ENCODE assay signal across 18 cellular contexts in the genomic region with DNA sequence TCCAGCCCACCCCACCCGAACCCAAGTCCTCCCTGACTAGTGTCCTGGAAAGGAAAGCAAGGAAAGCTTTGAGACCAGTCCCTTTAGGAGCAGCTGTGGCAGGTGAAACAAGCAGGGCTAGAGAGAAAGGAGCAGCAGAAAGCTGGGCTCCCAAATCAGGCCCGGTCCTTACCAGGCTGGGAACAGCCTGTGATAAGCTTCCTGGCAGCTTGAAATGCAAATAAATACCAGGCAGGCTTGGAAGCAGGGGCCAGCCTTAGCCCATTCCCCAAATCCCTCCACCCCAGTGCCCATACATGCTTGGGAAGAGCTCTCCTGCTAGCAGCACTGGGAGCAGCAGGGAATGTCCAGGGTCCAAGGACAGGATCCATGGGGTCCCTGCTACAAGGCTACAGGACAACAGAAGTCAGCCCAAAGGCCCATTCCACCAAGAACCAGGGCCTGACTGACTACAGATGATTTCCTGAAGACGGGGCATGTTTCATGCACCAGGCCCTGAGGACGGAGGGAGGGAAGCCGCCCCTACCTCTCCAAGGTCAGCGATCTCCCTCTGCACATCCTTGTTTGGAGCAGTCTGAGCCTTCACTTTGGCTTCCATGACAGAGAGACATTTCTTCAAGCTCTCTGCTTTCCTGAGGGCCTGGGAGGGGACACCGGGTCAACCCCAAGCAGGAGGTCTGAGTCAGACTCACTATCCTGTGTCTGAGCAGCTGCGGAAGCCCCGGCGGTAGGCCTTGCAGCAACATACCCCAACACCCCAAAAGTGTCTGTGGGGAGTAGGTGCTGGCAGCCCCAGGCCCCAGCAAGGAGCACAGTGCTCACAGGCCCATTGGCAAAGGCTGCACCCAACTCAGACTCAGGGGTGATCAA. TPM values are rescaled to one million over a fixed set of nuclear protein-coding genes. Genes with fewer than 3 reads are reported as not detected.
A peak's percentile ranks its signal among the peaks of the same experiment; 100 is the strongest.
DNase-seq lines count a peak whose midpoint lies in the region; ATAC-seq and TF ChIP-seq lines count a peak whose summit lies in the region.
"Had no signal": no experiment of that assay in that cellular context is flagged by ENCODE, and none has a peak within 500 bp of the region (broad histone marks: within the 10 kb centered on the region; RNA-seq: fewer than 3 reads in every experiment).

No MANE protein-coding gene starts in this region.

- no peak for TF ChIP-seq CTCF in HCT116 (IDR thresholded peaks at IDR 0.05 in 2 of 3, conservative IDR thresholded peaks at IDR 0.05 in 1 of 3; ENCODE audit: borderline replicate concordance in 1 of 3, insufficient read depth in 1 of 3, low read depth in 2 of 3, low read length in 2 of 3)
- TF ChIP-seq CTCF in spleen (IDR thresholded peaks at IDR 0.05 in 8 of 11, conservative IDR thresholded peaks at IDR 0.05 in 3 of 11): peak in 2 of 11 experiments; percentile 20 to 22

- H3K27me3 ChIP-seq in HCT116 (ENCODE audit: insufficient read depth, low read length): no peaks in the 10 kb centered on the region
- H3K27me3 ChIP-seq in naive thymus-derived CD4-positive, alpha-beta T cell (ENCODE audit: control insufficient read depth in 2 of 2, insufficient read depth in 2 of 2, low read length in 2 of 2): no peaks in the 10 kb centered on the region
- no peaks in the 10 kb centered on the region for H3K27me3 ChIP-seq in spleen (replicated peaks in 1 of 7)
- H3K27me3 ChIP-seq: ascending aorta, upper lobe of left lung had no signal

- peaks cover 5 to 7% of the 10 kb centered on the region in 2 experiments; a peak in 2 of 4 replicates for H3K4me1 ChIP-seq in HCT116 (ENCODE audit: control insufficient read depth in 1 of 2, insufficient read depth in 2 of 2, low read length in 2 of 2)
- peaks cover 4 to 15% of the 10 kb centered on the region in 2 donors for H3K4me1 ChIP-seq in naive thymus-derived CD4-positive, alpha-beta T cell (ENCODE audit: control insufficient read depth in 2 of 2, insufficient read depth in 2 of 2, low read length in 2 of 2)
- peaks cover 10 to 27% (median 23%) of the 10 kb centered on the region in 6 donors for H3K4me1 ChIP-seq in spleen

- H3K4me3 Mint-ChIP-seq in activated CD4-positive, alpha-beta T cell treated with anti-CD3 and anti-CD28 coated beads, Interleukin-2, amount 10 ng/mL, durations not matched to agents 24 days and 14 days: no peak overlapping the region
- no peak overlapping the region for H3K4me3 Mint-ChIP-seq in activated CD8-positive, alpha-beta T cell treated with anti-CD3 and anti-CD28 coated beads, Interleukin-2, amount 10 ng/mL, durations not matched to agents 7 days and 5 days
- peak overlapping the region in 1 of 10 donors; percentile 56 for H3K4me3 Mint-ChIP-seq in naive thymus-derived CD4-positive, alpha-beta T cell
- H3K4me3 Mint-ChIP-seq: T-cell had no signal

- intact Hi-C loops in activated CD4-positive, alpha-beta T cell treated with anti-CD3 and anti-CD28 coated beads, Interleukin-2, amount 10 ng/mL, durations not matched to agents 24 days and 14 days (cut with micrococcal nuclease): loop anchor here (5.0 to 10.0 kb wide), 2 partner anchors 33 to 270 kb away; a partner anchor contains a TSS
- intact Hi-C loops in HCT116 (cut with micrococcal nuclease): loop anchor here (10.0 kb wide), 1 partner anchor 90 kb away; no protein-coding TSS in a partner anchor
- intact Hi-C loops in naive thymus-derived CD4-positive, alpha-beta T cell (cut with micrococcal nuclease): loop anchor here (5.0 to 10.0 kb wide), 2 partner anchors 268 to 1840 kb away; a partner anchor contains a TSS
- intact Hi-C loops in spleen (cut with DNase I; ENCODE audit: low total_unique reads): no loop called here

- WGBS in spleen, 5 donors: 79 to 95% (median 92%) methylated on average over 2 to 10 of the region's 10 CpGs

- H3K9me3 ChIP-seq in HCT116 (ENCODE audit: control insufficient read depth in 1 of 2, insufficient read depth in 1 of 2, low read depth in 1 of 2, low read length in 2 of 2) (no peaks in the 10 kb centered on the region), spleen (no peaks in the 10 kb centered on the region)
- H3K9me3 ChIP-seq in naive thymus-derived CD4-positive, alpha-beta T cell (ENCODE audit: control insufficient read depth in 2 of 3, low read length in 3 of 3): no peaks in the 10 kb centered on the region
- H3K9me3 ChIP-seq: A549, ascending aorta, upper lobe of left lung had no signal

- H3K9ac ChIP-seq in HCT116 (ENCODE audit: low read length): no peak overlapping the region

- TF ChIP-seq RAD21 in HCT116 (IDR thresholded peaks at IDR 0.05; ENCODE audit: low read depth): no peak

- H2AFZ ChIP-seq in HCT116 (ENCODE audit: low read depth, low read length, poor library complexity, severe bottlenecking): no peak overlapping the region

- no TSS peak for BruUV-seq in HCT116 (replicated peaks; lab: Mats Ljungman, UMichigan)

- peak; percentile 51 for DNase-seq in activated CD4-positive, alpha-beta T cell treated with anti-CD3 and anti-CD28 coated beads, Interleukin-2, amount 10 ng/mL, durations not matched to agents 24 days and 14 days
- no peak for DNase-seq in activated CD4-positive, alpha-beta T cell treated with anti-CD3 and anti-CD28 coated beads, Interleukin-2, amount 50 U/mL, for 4 hours
- no peak for DNase-seq in HCT116 (ENCODE audit: low read depth, low spot score)
- DNase-seq in activated CD8-positive, alpha-beta T cell treated with anti-CD3 and anti-CD28 coated beads, Interleukin-2, amount 10 ng/mL, durations not matched to agents 7 days and 5 days: no peak
- DNase-seq in naive thymus-derived CD4-positive, alpha-beta T cell: no peak
- no peak for DNase-seq in spleen
- DNase-seq in NCI-H146 (lab: John Stamatoyannopoulos, UW): no peak
- no peak for DNase-seq in NCI-H1048 (lab: John Stamatoyannopoulos, UW)
- DNase-seq: left ventricle myocardium superior, NCI-H1694 treated with DMSO at 0.1 percent for 48 hours, NCI-H510A, upper lobe of left lung had no signal

- no peaks in the 10 kb centered on the region for H3K9me3 Mint-ChIP-seq in activated CD4-positive, alpha-beta T cell treated with anti-CD3 and anti-CD28 coated beads, Interleukin-2, amount 10 ng/mL, durations not matched to agents 24 days and 14 days
- no peaks in the 10 kb centered on the region for H3K9me3 Mint-ChIP-seq in activated CD8-positive, alpha-beta T cell treated with anti-CD3 and anti-CD28 coated beads, Interleukin-2, amount 10 ng/mL, durations not matched to agents 7 days and 5 days (ENCODE audit: insufficient read depth)
- H3K9me3 Mint-ChIP-seq in naive thymus-derived CD4-positive, alpha-beta T cell: peaks cover 0 to 3% (median 0%) of the 10 kb centered on the region in 11 donors
- H3K9me3 Mint-ChIP-seq: IgD-negative memory B cell, nephron, T-cell had no signal

- no peak for ATAC-seq in HCT116
- ATAC-seq in activated CD8-positive, alpha-beta T cell treated with anti-CD3 and anti-CD28 coated beads, Interleukin-2, amount 10 ng/mL, durations not matched to agents 7 days and 5 days: no peak
- no peak for ATAC-seq in naive thymus-derived CD4-positive, alpha-beta T cell
- ATAC-seq: left ventricle myocardium superior, sciatic nerve, T-cell had no signal

- no peaks in the 10 kb centered on the region for H4K20me1 ChIP-seq in HCT116 (ENCODE audit: insufficient read depth)

- no peaks in the 10 kb centered on the region for H3K9me2 ChIP-seq in HCT116 (ENCODE audit: insufficient read depth)

- peaks cover 67% of the 10 kb centered on the region for H3K36me3 Mint-ChIP-seq in activated CD4-positive, alpha-beta T cell treated with anti-CD3 and anti-CD28 coated beads, Interleukin-2, amount 10 ng/mL, durations not matched to agents 24 days and 14 days (ENCODE audit: low read depth)
- peaks cover 68% of the 10 kb centered on the region for H3K36me3 Mint-ChIP-seq in activated CD8-positive, alpha-beta T cell treated with anti-CD3 and anti-CD28 coated beads, Interleukin-2, amount 10 ng/mL, durations not matched to agents 7 days and 5 days (ENCODE audit: low read depth)
- H3K36me3 Mint-ChIP-seq in naive thymus-derived CD4-positive, alpha-beta T cell: peaks cover 0 to 37% (median 6%) of the 10 kb centered on the region in 5 donors

- peak overlapping the region; percentile 16; the same call in 1 of the 2 replicates for H3K27ac ChIP-seq in HCT116 (ENCODE audit: low read depth, low read length)
- H3K27ac ChIP-seq in naive thymus-derived CD4-positive, alpha-beta T cell (ENCODE audit: low read depth, low read length): no peak overlapping the region
- no peak overlapping the region for H3K27ac ChIP-seq in spleen
- H3K27ac ChIP-seq: A549, ascending aorta, upper lobe of left lung had no signal

- peak overlapping the region; percentile 51 for H3K27ac Mint-ChIP-seq in activated CD4-positive, alpha-beta T cell treated with anti-CD3 and anti-CD28 coated beads, Interleukin-2, amount 10 ng/mL, durations not matched to agents 24 days and 14 days
- peak overlapping the region; percentile 46 for H3K27ac Mint-ChIP-seq in activated CD8-positive, alpha-beta T cell treated with anti-CD3 and anti-CD28 coated beads, Interleukin-2, amount 10 ng/mL, durations not matched to agents 7 days and 5 days
- peak overlapping the region in 5 of 9 donors; percentile 10 to 62 (median 38) for H3K27ac Mint-ChIP-seq in naive thymus-derived CD4-positive, alpha-beta T cell

- H3K79me2 ChIP-seq in HCT116 (ENCODE audit: insufficient read depth, low read length): peaks cover 29% of the 10 kb centered on the region

- CTCF ChIA-PET in HCT116 (lab: Charles Lee): interaction anchor here (0.6 to 1.5 kb wide), 2 partner anchors 9 to 14 kb away, joined by 3 to 4 read pairs; no protein-coding TSS in a partner anchor
- CTCF ChIA-PET in activated CD8-positive, alpha-beta T cell treated with anti-CD3 and anti-CD28 coated beads, Interleukin-2, amount 10 ng/mL, durations not matched to agents 7 days and 5 days (lab: Charles Lee): interaction anchor here (1.0 to 6.0 kb wide), 5 partner anchors 8 to 297 kb away, joined by 3 to 50 read pairs (median 17); a partner anchor contains a TSS
- CTCF ChIA-PET in naive thymus-derived CD4-positive, alpha-beta T cell (lab: Charles Lee): interaction anchor here (0.5 kb wide), 1 partner anchor 231 kb away, joined by 4 read pairs; no protein-coding TSS in a partner anchor

- H3K36me3 ChIP-seq in HCT116 (ENCODE audit: control insufficient read depth in 1 of 2, insufficient read depth in 2 of 2, low read length in 2 of 2) (peaks cover 31 to 59% of the 10 kb centered on the region in 2 experiments), spleen (peaks cover 0 to 84% (median 71%) of the 10 kb centered on the region in 6 donors)
- H3K36me3 ChIP-seq in naive thymus-derived CD4-positive, alpha-beta T cell (ENCODE audit: control insufficient read depth in 2 of 3, insufficient read depth in 3 of 3, low read length in 3 of 3): peaks cover 9 to 70% (median 21%) of the 10 kb centered on the region in 3 experiments

- no peaks in the 10 kb centered on the region for H3K27me3 Mint-ChIP-seq in activated CD4-positive, alpha-beta T cell treated with anti-CD3 and anti-CD28 coated beads, Interleukin-2, amount 10 ng/mL, durations not matched to agents 24 days and 14 days
- H3K27me3 Mint-ChIP-seq in activated CD8-positive, alpha-beta T cell treated with anti-CD3 and anti-CD28 coated beads, Interleukin-2, amount 10 ng/mL, durations not matched to agents 7 days and 5 days (ENCODE audit: low read depth): no peaks in the 10 kb centered on the region
- H3K27me3 Mint-ChIP-seq in naive thymus-derived CD4-positive, alpha-beta T cell: no peaks in the 10 kb centered on the region
- H3K27me3 Mint-ChIP-seq: IgD-negative memory B cell, T-cell had no signal

- no peak overlapping the region for H3K4me3 ChIP-seq in HCT116 (replicated peaks in 1 of 2; ENCODE audit: low read depth in 1 of 2, low read length in 2 of 2)
- no peak overlapping the region for H3K4me3 ChIP-seq in naive thymus-derived CD4-positive, alpha-beta T cell (ENCODE audit: low read length)
- no peak overlapping the region for H3K4me3 ChIP-seq in spleen
- H3K4me3 ChIP-seq: A549, ascending aorta, upper lobe of left lung had no signal

- H3K4me2 ChIP-seq in HCT116 (ENCODE audit: low read length): no peak overlapping the region
- H3K4me2 ChIP-seq: A549 had no signal

- POLR2A ChIA-PET in HCT116 (lab: Charles Lee): interaction anchor here (1.3 kb wide), 1 partner anchor 35 kb away, joined by 6 read pairs; a partner anchor contains a TSS
- POLR2A ChIA-PET in activated CD8-positive, alpha-beta T cell treated with anti-CD3 and anti-CD28 coated beads, Interleukin-2, amount 10 ng/mL, durations not matched to agents 7 days and 5 days (lab: Charles Lee): interaction anchor here (1.7 kb wide), 1 partner anchor 35 kb away, joined by 4 read pairs; a partner anchor contains a TSS
- POLR2A ChIA-PET in naive thymus-derived CD4-positive, alpha-beta T cell (lab: Charles Lee): no interaction called here

- H3K4me1 Mint-ChIP-seq in activated CD4-positive, alpha-beta T cell treated with anti-CD3 and anti-CD28 coated beads, Interleukin-2, amount 10 ng/mL, durations not matched to agents 24 days and 14 days: peaks cover 8% of the 10 kb centered on the region
- peaks cover 14% of the 10 kb centered on the region for H3K4me1 Mint-ChIP-seq in activated CD8-positive, alpha-beta T cell treated with anti-CD3 and anti-CD28 coated beads, Interleukin-2, amount 10 ng/mL, durations not matched to agents 7 days and 5 days (ENCODE audit: low read depth)
- H3K4me1 Mint-ChIP-seq in naive thymus-derived CD4-positive, alpha-beta T cell: peaks cover 0 to 19% (median 9%) of the 10 kb centered on the region in 7 donors

- TF ChIP-seq POLR2A in HCT116 (IDR thresholded peaks at IDR 0.05; ENCODE audit: borderline replicate concordance, extremely low read depth, insufficient read depth, insufficient read length) (no peak), spleen (IDR thresholded peaks at IDR 0.05) (no peak)

- RAD21 ChIA-PET in HCT116 (lab: Charles Lee; ENCODE audit: low non-redundant PET in 1 of 2, low total read pairs in 2 of 2, uncharacterized antibody in 2 of 2, unreplicated experiment in 2 of 2): no interaction called here

RNA-seq across cellular contexts. Expression of a gene that starts 2.6 kb away (rescaled TPM):
- 38.0 and 39.2 TPM in 2 replicates for total RNA-seq in activated CD4-positive, alpha-beta T cell treated with anti-CD3 and anti-CD28 coated beads, Interleukin-2, amount 10 ng/mL, durations not matched to agents 24 days and 14 days
- total RNA-seq in HCT116 (2021; ENCODE audit: unreplicated experiment) (22.9 TPM), spleen (10 to 100 TPM; 19.2 to 35.1 (median 24.8) TPM)
- 5.0 and 6.7 TPM in 2 replicates for polyA plus RNA-seq in HCT116 (2012)
- 10 to 100 TPM; 27.6 to 28.5 TPM for total RNA-seq in activated CD8-positive, alpha-beta T cell treated with anti-CD3 and anti-CD28 coated beads, Interleukin-2, amount 10 ng/mL, durations not matched to agents 7 days and 5 days
- total RNA-seq in naive thymus-derived CD4-positive, alpha-beta T cell: 10 to 100 TPM; 25.5 to 45.9 (median 36.4) TPM
- 1 to 10 TPM; 7.9 to 8.3 TPM for polyA plus RNA-seq in naive thymus-derived CD4-positive, alpha-beta T cell
- 10 to 100 TPM; 10.6 to 16.4 (median 11.6) TPM for polyA plus RNA-seq in spleen

RNA-seq across cellular contexts. Expression of a gene that starts 35.0 kb away (rescaled TPM):
- total RNA-seq in activated CD4-positive, alpha-beta T cell treated with anti-CD3 and anti-CD28 coated beads, Interleukin-2, amount 10 ng/mL, durations not matched to agents 24 days and 14 days: 115 and 117 TPM in 2 replicates
- total RNA-seq in HCT116 (2021; ENCODE audit: unreplicated experiment): 215 TPM
- polyA plus RNA-seq in HCT116 (2012): 269 and 273 TPM in 2 replicates
- 100 to 1,000 TPM in 1 of 2 experiments, 10 to 100 TPM in 1; 98.5 to 103 TPM for total RNA-seq in activated CD8-positive, alpha-beta T cell treated with anti-CD3 and anti-CD28 coated beads, Interleukin-2, amount 10 ng/mL, durations not matched to agents 7 days and 5 days
- 10 to 100 TPM; 24.2 to 96.7 (median 94.0) TPM for total RNA-seq in naive thymus-derived CD4-positive, alpha-beta T cell
- polyA plus RNA-seq in naive thymus-derived CD4-positive, alpha-beta T cell: 10 to 100 TPM; 39.5 to 60.3 TPM
- 10 to 100 TPM; 45.3 to 80.9 (median 52.8) TPM for total RNA-seq in spleen
- polyA plus RNA-seq in spleen: 10 to 100 TPM; 15.4 to 27.1 (median 20.4) TPM

RNA-seq across cellular contexts. Expression of a gene that starts 44.7 kb away (rescaled TPM):
- total RNA-seq in activated CD4-positive, alpha-beta T cell treated with anti-CD3 and anti-CD28 coated beads, Interleukin-2, amount 10 ng/mL, durations not matched to agents 24 days and 14 days: 29.4 and 30.4 TPM in 2 replicates
- total RNA-seq in HCT116 (2021; ENCODE audit: unreplicated experiment) (36.6 TPM), spleen (10 to 100 TPM; 22.3 to 35.3 (median 28.6) TPM)
- polyA plus RNA-seq in HCT116 (2012): 45.1 and 51.8 TPM in 2 replicates
- total RNA-seq in activated CD8-positive, alpha-beta T cell treated with anti-CD3 and anti-CD28 coated beads, Interleukin-2, amount 10 ng/mL, durations not matched to agents 7 days and 5 days: 10 to 100 TPM; 28.8 to 32.6 TPM
- total RNA-seq in naive thymus-derived CD4-positive, alpha-beta T cell: 10 to 100 TPM; 23.6 to 29.9 (median 27.8) TPM
- polyA plus RNA-seq in naive thymus-derived CD4-positive, alpha-beta T cell: 10 to 100 TPM; 48.4 to 60.5 TPM
- polyA plus RNA-seq in spleen: 10 to 100 TPM; 17.5 to 21.1 (median 18.7) TPM
